In genomic region chr12:64351265-64351664, GRCh38 we compare ENCODE assay signal across 3 cellular contexts.
A peak's percentile ranks its signal among the peaks of the same experiment; 100 is the strongest.
TF ChIP-seq lines count a peak whose summit lies in the region.

No MANE protein-coding gene starts in this region.

TF ChIP-seq in HepG2, 621 proteins besides CTCF, POLR2A, EP300 and RAD21:
- TF ChIP-seq ZNF616 (CRISPR knock-in tag; IDR thresholded peaks at IDR 0.05; ENCODE audit: low read depth) = peak; percentile 83; the same call in 1 of the 2 replicates
- TF ChIP-seq SSRP1 (CRISPR knock-in tag; IDR thresholded peaks at IDR 0.05) = no peak

TF ChIP-seq in HCT116, 20 proteins besides CTCF, POLR2A, EP300 and RAD21:
- no peak for TF ChIP-seq SRF (IDR thresholded peaks at IDR 0.05; ENCODE audit: low read depth)
- peak; percentile 56; the same call in 1 of the 2 replicates for TF ChIP-seq CBX3 (IDR thresholded peaks at IDR 0.05; ENCODE audit: low read depth)
- no peak for TF ChIP-seq ZBTB33 (IDR thresholded peaks at IDR 0.05; ENCODE audit: extremely low read depth, insufficient replicate concordance, low read length)
- no peak for TF ChIP-seq TCF7L2 (IDR thresholded peaks at IDR 0.05; ENCODE audit: borderline replicate concordance, extremely low read depth, insufficient read depth, insufficient read length)
- no peak for TF ChIP-seq ZNF274 (IDR thresholded peaks at IDR 0.05; ENCODE audit: low read depth, low read length)
- no peak for TF ChIP-seq CEBPB (IDR thresholded peaks at IDR 0.05; ENCODE audit: low read depth)

TF ChIP-seq in HEK293, 187 proteins besides CTCF, POLR2A, EP300 and RAD21:
- peak; percentile 60; the same call in 1 of the 2 replicates for TF ChIP-seq TRIM28 (IDR thresholded peaks at IDR 0.05; ENCODE audit: borderline replicate concordance, low read length)
- TF ChIP-seq ZNF571 (tag by site-specific recombination; IDR thresholded peaks at IDR 0.05) = no peak
- TF ChIP-seq ZNF626 (tag by site-specific recombination; IDR thresholded peaks at IDR 0.05) = no peak
- TF ChIP-seq ZNF785 (tag by site-specific recombination; IDR thresholded peaks at IDR 0.05) = no peak
- no peak for TF ChIP-seq ZNF843 (tag by site-specific recombination; IDR thresholded peaks at IDR 0.05)
